Comparison of ENCODE assay signal across 8 cellular contexts in the genomic region with DNA sequence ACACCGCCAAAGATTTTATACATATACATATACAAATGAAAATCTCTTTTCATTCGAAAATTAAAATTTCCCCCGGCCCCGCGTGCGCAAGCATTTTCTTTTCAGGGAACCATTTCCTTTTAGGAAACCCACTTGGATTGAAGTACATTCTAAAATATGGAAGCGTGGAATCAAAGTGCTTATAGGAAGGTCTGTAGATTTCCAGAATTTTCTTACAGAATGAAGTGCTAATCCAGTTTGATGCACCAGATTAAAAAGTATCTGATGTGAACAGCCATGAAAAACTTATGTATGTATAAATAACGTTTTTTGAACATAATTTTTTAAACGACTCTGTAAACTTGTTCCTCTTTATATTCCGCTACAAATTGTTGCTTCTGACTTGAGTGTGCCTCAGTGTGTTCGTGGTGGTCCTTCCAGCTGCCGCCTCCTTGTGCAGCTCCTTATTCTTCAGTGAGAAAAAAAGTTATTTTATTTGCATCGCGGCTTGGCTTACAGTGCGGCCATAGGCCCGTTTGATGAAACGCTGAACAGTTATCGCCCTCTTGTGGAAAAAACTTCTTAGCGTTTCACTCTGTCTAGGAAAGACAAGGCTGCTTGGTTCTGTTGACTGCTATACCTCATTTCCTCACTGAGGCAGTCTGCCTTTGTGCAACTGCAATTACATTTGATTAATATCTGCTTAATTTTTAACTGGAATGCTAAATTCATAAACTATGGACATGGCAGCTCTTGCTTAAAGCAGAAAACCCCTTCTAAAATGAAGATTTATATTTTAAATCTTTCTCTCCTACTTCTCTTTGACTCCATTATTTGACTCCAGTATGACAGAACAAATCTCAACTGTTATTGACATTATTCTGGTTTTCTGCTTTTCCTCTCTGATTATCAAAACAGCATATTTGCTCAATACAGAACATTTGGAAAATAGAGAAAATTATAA. TPM values are rescaled to one million over a fixed set of nuclear protein-coding genes. Genes with fewer than 3 reads are reported as not detected.
A peak's percentile ranks its signal among the peaks of the same experiment; 100 is the strongest.
DNase-seq lines count a peak whose midpoint lies in the region; ATAC-seq, FAIRE-seq and TF ChIP-seq lines count a peak whose summit lies in the region.

No MANE protein-coding gene starts in this region.

- no peaks in the 10 kb centered on the region for H3K36me3 Mint-ChIP-seq in T-cell

- H3K9me3 Mint-ChIP-seq in T-cell = peaks cover 0 to 7% (median 2%) of the 10 kb centered on the region in 3 donors

- H3K4me3 ChIP-seq in fibroblast of mammary gland (ENCODE audit: control insufficient read depth, low read depth, low read length) (no peak overlapping the region), pancreas (no peak overlapping the region)

- H3K27ac Mint-ChIP-seq in T-cell = no peak overlapping the region

- H3K4me1 ChIP-seq in pancreas = peaks cover 0 to 3% (median 0%) of the 10 kb centered on the region in 3 donors

- H3K27me3 Mint-ChIP-seq in T-cell = peaks cover 78 to 80% of the 10 kb centered on the region in 2 donors

- peaks cover 0 to 3% (median 0%) of the 10 kb centered on the region in 4 donors for H3K9me3 ChIP-seq in pancreas

- peak; percentile 63 for FAIRE-seq in pancreas (lab: Jason Lieb, UNC)

- H3K27ac ChIP-seq in pancreas = no peak overlapping the region

- 20 to 23% methylated on average over 19 of the region's 19 CpGs for WGBS in pancreas, 2 donors

- peaks cover 11 to 14% (median 13%) of the 10 kb centered on the region in 3 donors for H3K4me1 Mint-ChIP-seq in T-cell

- peaks cover 0 to 23% (median 3%) of the 10 kb centered on the region in 4 donors for H3K27me3 ChIP-seq in pancreas

- POLR2A ChIA-PET in T-cell (lab: Charles Lee) = no interaction called here

- peak; percentile 86 for DNase-seq in Ammon's horn (ENCODE audit: low spot score)
- peak; percentile 32 for DNase-seq in NCI-H128 (lab: John Stamatoyannopoulos, UW; ENCODE audit: unreplicated experiment)
- DNase-seq in T-cell = no peak
- peak; percentile 76 for DNase-seq in fibroblast of mammary gland (ENCODE audit: low read depth)
- peak in 2 of 6 donors; percentile 25 to 40 for DNase-seq in pancreas

- CTCF ChIA-PET in T-cell (lab: Charles Lee) = no interaction called here

- ATAC-seq in GM18499 (IDR thresholded peaks at IDR 0.05; ENCODE audit: insufficient read depth, unreplicated experiment) = peak; percentile 89
- peak; percentile 74 for ATAC-seq in HG02840 (IDR thresholded peaks at IDR 0.05; ENCODE audit: low FRiP score, unreplicated experiment)
- peak; percentile 45 to 73 (median 54) for ATAC-seq in T-cell (replicated peaks in 1 of 4)
- peak; percentile 33 to 56 (median 51) for ATAC-seq in pancreas
- no peak for ATAC-seq in GM18873 (IDR thresholded peaks at IDR 0.05; ENCODE audit: low FRiP score, unreplicated experiment)

- H3K4me3 Mint-ChIP-seq in T-cell = no peak overlapping the region

- intact Hi-C loops in pancreas (cut with DNase I) = loop anchor here in 1 of 3 donors (10.0 kb wide), 1 partner anchor 859 kb away; no protein-coding TSS in a partner anchor

- no peaks in the 10 kb centered on the region for H3K36me3 ChIP-seq in pancreas

- TF ChIP-seq CTCF in fibroblast of mammary gland (conservative IDR thresholded peaks at IDR 0.05; ENCODE audit: control insufficient read depth, insufficient read depth, low read depth, low read length) (peak; percentile 81), pancreas (IDR thresholded peaks at IDR 0.05) (peak in 3 of 4 donors; percentile 42 to 57 (median 46))

RNA-seq across cellular contexts. Expression of a gene that starts 4.7 kb away (rescaled TPM):
- not detected for total RNA-seq in T-cell
- total RNA-seq in pancreas = 1 to 10 TPM; 3.1 to 8.1 (median 6.0) TPM
- 10 to 100 TPM in 1 of 2 donors, 1 to 10 TPM in 1; 7.4 to 19.2 TPM for polyA plus RNA-seq in pancreas

Comparison
In these comparisons a context has a peak if more than half of its experiments do, and no peak if none do; other contexts are left out.
1. DNase-seq: peak in Ammon's horn (single experiment), NCI-H128 (single experiment) and fibroblast of mammary gland (single experiment); none in T-cell (0 of 34).
2. RNA of a gene that starts 4.7 kb away (total RNA-seq): 3.1 to 8.1 TPM in pancreas; not detected in T-cell; every median in the first group is over 4 times any median in the second.